ENCODE assay signal across 8 cellular contexts in genomic region chr16:1959269-1960039, GRCh38. TPM values are rescaled to one million over a fixed set of nuclear protein-coding genes. Genes with fewer than 3 reads are reported as not detected.
A peak's percentile ranks its signal among the peaks of the same experiment; 100 is the strongest.
DNase-seq lines count a peak whose midpoint lies in the region; ATAC-seq and TF ChIP-seq lines count a peak whose summit lies in the region.

Gene NDUFB10 (plus strand): TSS chr16:1959538. CDS start chr16:1959625, 87 bp downstream.

- no peaks in the 10 kb centered on the region for H3K27me3 ChIP-seq in osteoblast (ENCODE audit: insufficient read depth, low read length)
- no peaks in the 10 kb centered on the region for H3K27me3 ChIP-seq in thoracic aorta (replicated peaks; ENCODE audit: insufficient read depth)

- H3K9me3 ChIP-seq in ES-I3 (ENCODE audit: control insufficient read depth, insufficient read depth, low read length): no peaks in the 10 kb centered on the region
- no peaks in the 10 kb centered on the region for H3K9me3 ChIP-seq in osteoblast (ENCODE audit: low read depth, low read length)
- H3K9me3 ChIP-seq in thoracic aorta: no peaks in the 10 kb centered on the region

- H3K4me3 ChIP-seq in osteoblast (ENCODE audit: insufficient read depth, low read length): peak within 1 kb of the TSS; percentile 93
- peak within 1 kb of the TSS; percentile 86 for H3K4me3 ChIP-seq in thoracic aorta

- peak; percentile 83 for ATAC-seq in thoracic aorta (ENCODE audit: insufficient number of reproducible peaks, low FRiP score, low read depth)

- DNase-seq in GOT3 (lab: John Stamatoyannopoulos, UW): peak; percentile 82
- DNase-seq in LoVo (ENCODE audit: low spot score): peak; percentile 94
- peak; percentile 90 for DNase-seq in SK-N-DZ (ENCODE audit: low spot score)
- peak; percentile 91 for DNase-seq in activated naive CD4-positive, alpha-beta T cell treated with anti-CD3 and anti-CD28 coated beads for 36 hours
- peak; percentile 83 for DNase-seq in globus pallidus (ENCODE audit: low spot score)
- DNase-seq in osteoblast (ENCODE audit: insufficient read length, low spot score, missing footprints): peak; percentile 99
- peak; percentile 51 for DNase-seq in thoracic aorta (ENCODE audit: low spot score)

- H3K79me2 ChIP-seq in osteoblast (ENCODE audit: insufficient read depth, low read length): peaks cover 42% of the 10 kb centered on the region

- H3K9me3 Mint-ChIP-seq in activated naive CD4-positive, alpha-beta T cell treated with anti-CD3 and anti-CD28 coated beads for 36 hours: no peaks in the 10 kb centered on the region

- H3K27ac ChIP-seq in osteoblast (ENCODE audit: low read depth, low read length): peak within 1 kb of the TSS; percentile 72
- H3K27ac ChIP-seq in thoracic aorta: peak within 1 kb of the TSS; percentile 58 to 75

- peaks cover 34% of the 10 kb centered on the region for H3K36me3 Mint-ChIP-seq in activated naive CD4-positive, alpha-beta T cell treated with anti-CD3 and anti-CD28 coated beads for 36 hours (ENCODE audit: low read depth)

- H3K4me3 Mint-ChIP-seq in activated naive CD4-positive, alpha-beta T cell treated with anti-CD3 and anti-CD28 coated beads for 36 hours: peak within 1 kb of the TSS; percentile 96

- peak within 1 kb of the TSS; percentile 88 for H2AFZ ChIP-seq in osteoblast (ENCODE audit: low read length)

- H3K27me3 Mint-ChIP-seq in activated naive CD4-positive, alpha-beta T cell treated with anti-CD3 and anti-CD28 coated beads for 36 hours (ENCODE audit: low read depth): no peaks in the 10 kb centered on the region

- H4K20me1 ChIP-seq in osteoblast (ENCODE audit: insufficient read depth, low read length): peaks cover 38% of the 10 kb centered on the region

- H3K36me3 ChIP-seq in ES-I3 (ENCODE audit: insufficient read depth, low read length) (peaks cover 22% of the 10 kb centered on the region), osteoblast (ENCODE audit: insufficient read depth, low read length) (peaks cover 28% of the 10 kb centered on the region), thoracic aorta (peaks cover 18% of the 10 kb centered on the region)

- peaks cover 36% of the 10 kb centered on the region for H3K4me1 Mint-ChIP-seq in activated naive CD4-positive, alpha-beta T cell treated with anti-CD3 and anti-CD28 coated beads for 36 hours (ENCODE audit: low read depth)

- peaks cover 5% of the 10 kb centered on the region; the same call in 1 of the 2 replicates for H3K4me1 ChIP-seq in ES-I3 (ENCODE audit: insufficient read depth, low read length)
- peaks cover 19% of the 10 kb centered on the region for H3K4me1 ChIP-seq in osteoblast (ENCODE audit: insufficient read depth, low read length)
- H3K4me1 ChIP-seq in thoracic aorta (ENCODE audit: control insufficient read depth in 1 of 2, low read depth in 2 of 2): peaks cover 6 to 19% of the 10 kb centered on the region in 2 donors

- TF ChIP-seq CTCF in osteoblast (IDR thresholded peaks at IDR 0.05; ENCODE audit: extremely low read depth, low read depth, low read length) (peak; percentile 56), thoracic aorta (IDR thresholded peaks at IDR 0.05) (peak; percentile 65)

- peak within 1 kb of the TSS; percentile 87 for H3K27ac Mint-ChIP-seq in activated naive CD4-positive, alpha-beta T cell treated with anti-CD3 and anti-CD28 coated beads for 36 hours

- peak within 1 kb of the TSS; percentile 80 for H3K4me2 ChIP-seq in osteoblast (ENCODE audit: insufficient read depth, low read length)

- peak within 1 kb of the TSS; percentile 91 for H3K9ac ChIP-seq in ES-I3 (ENCODE audit: low read depth, low read length)

- CTCF ChIA-PET in activated naive CD4-positive, alpha-beta T cell treated with anti-CD3 and anti-CD28 coated beads for 36 hours (lab: Charles Lee): no interaction called here

- intact Hi-C loops in activated naive CD4-positive, alpha-beta T cell treated with anti-CD3 and anti-CD28 coated beads for 36 hours (cut with micrococcal nuclease): loop anchor here (1.0 kb wide), 2 partner anchors 12 to 16 kb away; partner anchors contain the start of gene MSRB1

RNA-seq across cellular contexts. Expression of gene NDUFB10, which starts in this region (rescaled TPM):
- 159 and 196 TPM in 2 replicates for polyA plus RNA-seq in SK-N-DZ (2014; cell fraction: cytosol; rRNA removed)
- 94.8 and 169 TPM in 2 replicates for polyA plus RNA-seq in SK-N-DZ (2014; cell fraction: nucleus; rRNA removed)
- total RNA-seq in activated naive CD4-positive, alpha-beta T cell treated with anti-CD3 and anti-CD28 coated beads for 36 hours: 100 to 1,000 TPM; 111 TPM
- 82.8 and 109 TPM in 2 replicates for total RNA-seq in osteoblast
- total RNA-seq in thoracic aorta: 100 to 1,000 TPM; 108 to 197 TPM

Comparison
In these comparisons a context has a peak if more than half of its experiments do, and no peak if none do; other contexts are left out.
1. Peak in every context shown above with its lines: DNase-seq, ATAC-seq, H3K4me3 ChIP-seq and H3K27ac ChIP-seq.